Comparison of ENCODE assay signal across 8 cellular contexts in the genomic region with DNA sequence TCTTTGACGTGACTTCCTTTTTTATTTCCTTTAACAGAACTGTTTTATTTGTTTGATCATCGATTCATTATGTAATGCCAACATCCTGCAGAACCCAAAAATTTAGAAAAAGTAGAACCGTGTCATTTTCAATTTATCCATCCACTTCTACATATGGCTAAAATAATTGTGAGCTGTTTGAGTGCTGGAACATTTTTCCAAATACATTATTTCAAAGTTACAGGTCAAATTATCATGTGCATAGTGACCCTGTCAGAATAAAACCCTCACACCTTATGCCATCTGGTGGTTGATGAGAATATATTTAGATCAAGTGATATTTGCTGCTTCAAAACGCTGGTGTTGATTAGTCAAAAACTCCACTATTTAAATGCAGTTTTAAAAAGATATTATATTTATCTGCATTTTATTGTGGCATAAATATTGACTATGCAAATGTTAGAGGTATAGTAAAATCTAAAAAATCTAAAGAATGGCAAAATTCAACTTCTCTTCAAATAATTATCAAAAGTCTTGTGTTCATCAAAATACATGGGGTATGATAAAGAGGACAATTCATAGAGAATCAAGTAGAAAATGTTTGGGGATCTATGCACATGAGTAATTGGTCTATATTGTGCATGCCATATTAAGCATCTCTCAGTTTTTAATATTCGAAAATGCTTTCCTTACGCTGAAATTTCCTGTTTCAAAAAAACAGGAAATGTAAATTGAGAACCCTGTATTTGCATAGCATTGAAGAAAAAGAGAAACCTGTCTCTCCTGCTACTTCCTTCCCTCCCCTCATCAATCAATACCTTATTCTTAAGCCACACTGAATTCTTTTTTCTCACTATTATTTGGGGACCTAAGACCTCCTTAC. TPM values are rescaled to one million over a fixed set of nuclear protein-coding genes. Genes with fewer than 3 reads are reported as not detected.
DNase-seq lines count a peak whose midpoint lies in the region; ATAC-seq and TF ChIP-seq lines count a peak whose summit lies in the region.

No MANE protein-coding gene starts in this region.

- peak; percentile 43 for TF ChIP-seq CTCF in cardiac muscle cell (IDR thresholded peaks at IDR 0.05; ENCODE audit: low read depth, low read length)
- TF ChIP-seq CTCF in activated B cell treated with CpG ODN at 0.5 μM for 24 hours (IDR thresholded peaks at IDR 0.05), result no peak
- TF ChIP-seq CTCF in stomach (IDR thresholded peaks at IDR 0.05), result peak in 5 of 7 experiments; percentile 9 to 72 (median 45)
- no peak for TF ChIP-seq CTCF in GM10248 (IDR thresholded peaks at IDR 0.05; ENCODE audit: control extremely low read depth, extremely low read depth, low read depth, missing control alignments)

- H3K4me1 Mint-ChIP-seq in activated B cell treated with CpG ODN at 0.5 μM for 24 hours, result peaks cover 15% of the 10 kb centered on the region

- intact Hi-C loops in cardiac septum (cut with DNase I), result loop anchor here (2.0 to 5.0 kb wide), 4 partner anchors 471 to 626 kb away; a partner anchor contains a TSS
- intact Hi-C loops in activated B cell treated with CpG ODN at 0.5 μM for 24 hours (cut with micrococcal nuclease), result loop anchor here (1.0 to 5.0 kb wide), 3 partner anchors 106 to 668 kb away; no protein-coding TSS in a partner anchor
- intact Hi-C loops in left cardiac atrium (cut with DNase I), result loop anchor here (5.0 to 10.0 kb wide), 3 partner anchors 551 to 658 kb away; no protein-coding TSS in a partner anchor
- intact Hi-C loops in stomach (cut with DNase I; ENCODE audit: low total_unique reads), result loop anchor here (10.0 kb wide), 1 partner anchor 558 kb away; no protein-coding TSS in a partner anchor
- intact Hi-C loops in posterior vena cava (cut with DNase I), result loop anchor here (5.0 to 10.0 kb wide), 4 partner anchors 561 to 668 kb away; no protein-coding TSS in a partner anchor

- no peaks in the 10 kb centered on the region for H3K9me3 ChIP-seq in cardiac muscle cell (ENCODE audit: low read depth)
- no peaks in the 10 kb centered on the region for H3K9me3 ChIP-seq in stomach

- peak overlapping the region; percentile 50 for H3K4me3 Mint-ChIP-seq in activated B cell treated with CpG ODN at 0.5 μM for 24 hours

- no peak for TF ChIP-seq EP300 in stomach (IDR thresholded peaks at IDR 0.05)

- CTCF ChIA-PET in activated B cell treated with CpG ODN at 0.5 μM for 24 hours (lab: Charles Lee), result interaction anchor here (1.1 to 5.2 kb wide), 3 partner anchors 551 to 627 kb away, joined by 3 to 44 read pairs (median 7); no protein-coding TSS in a partner anchor
- CTCF ChIA-PET in GM10248 (lab: Yijun Ruan, JAX), result interaction anchor here (1.2 to 2.6 kb wide), 4 partner anchors 26 to 625 kb away, joined by 5 to 12 read pairs (median 6); no protein-coding TSS in a partner anchor

- H3K4me1 ChIP-seq in cardiac muscle cell (ENCODE audit: low read depth) (peaks cover 63% of the 10 kb centered on the region), stomach (peaks cover 4 to 40% (median 16%) of the 10 kb centered on the region in 4 donors)

- no peak for TF ChIP-seq POLR2A in stomach (IDR thresholded peaks at IDR 0.05)

- ATAC-seq in activated B cell treated with CpG ODN at 0.5 μM for 24 hours (ENCODE audit: low read depth) (no peak), left cardiac atrium (peak; percentile 44 to 60)

- no peaks in the 10 kb centered on the region for H3K9me3 Mint-ChIP-seq in activated B cell treated with CpG ODN at 0.5 μM for 24 hours

- DNase-seq in cardiac muscle cell (ENCODE audit: low read depth in 1 of 2, low spot score in 1 of 2) (peak; percentile 55 to 68), cardiac septum (ENCODE audit: low spot score) (no peak), NCI-H128 (lab: John Stamatoyannopoulos, UW; ENCODE audit: unreplicated experiment) (peak; percentile 24), activated B cell treated with CpG ODN at 0.5 μM for 24 hours (no peak), left cardiac atrium (no peak), stomach (no peak), GM10248 (ENCODE audit: extremely low spot score) (no peak), posterior vena cava (ENCODE audit: low spot score) (no peak)

- H3K27ac Mint-ChIP-seq in activated B cell treated with CpG ODN at 0.5 μM for 24 hours, result no peak overlapping the region

- H3K4me3 ChIP-seq in cardiac muscle cell, result peak overlapping the region; percentile 0
- H3K4me3 ChIP-seq in stomach, result no peak overlapping the region

- peak overlapping the region; percentile 87 for H3K27ac ChIP-seq in cardiac muscle cell
- peak overlapping the region in 1 of 5 donors; percentile 40 for H3K27ac ChIP-seq in stomach

- H3K27me3 Mint-ChIP-seq in activated B cell treated with CpG ODN at 0.5 μM for 24 hours, result peaks cover 20% of the 10 kb centered on the region

- H3K36me3 ChIP-seq in cardiac muscle cell (no peaks in the 10 kb centered on the region), stomach (no peaks in the 10 kb centered on the region)

- 18 to 33% (median 22%) methylated on average over 6 of the region's 6 CpGs for WGBS in stomach, 5 donors

- no peaks in the 10 kb centered on the region for H3K36me3 Mint-ChIP-seq in activated B cell treated with CpG ODN at 0.5 μM for 24 hours (ENCODE audit: low read depth)

- no peaks in the 10 kb centered on the region for H3K27me3 ChIP-seq in cardiac muscle cell
- no peaks in the 10 kb centered on the region for H3K27me3 ChIP-seq in stomach

- POLR2A ChIA-PET in activated B cell treated with CpG ODN at 0.5 μM for 24 hours (lab: Charles Lee), result no interaction called here
- POLR2A ChIA-PET in GM10248 (lab: Yijun Ruan, JAX), result no interaction called here

RNA-seq across cellular contexts. Expression of a gene that starts 39.7 kb away (rescaled TPM):
- total RNA-seq in cardiac muscle cell, result 0.11 TPM in 1 of 2 replicates, not detected in the other
- 0.66 TPM in 1 of 2 replicates, not detected in the other for polyA plus RNA-seq in cardiac muscle cell
- not detected for total RNA-seq in cardiac septum
- total RNA-seq in activated B cell treated with CpG ODN at 0.5 μM for 24 hours, result not detected in 2 replicates
- not detected for total RNA-seq in left cardiac atrium
- total RNA-seq in stomach, result not detected
- polyA plus RNA-seq in stomach, result under 1 TPM in 1 of 3 donors, not detected in 2; 0.08 TPM
- not detected for total RNA-seq in posterior vena cava

Comparison
In these comparisons a context has a peak if more than half of its experiments do, and no peak if none do; other contexts are left out.
1. DNase-seq: peak in cardiac muscle cell (2 of 2) and NCI-H128 (single experiment); none in cardiac septum (single experiment), activated B cell treated with CpG ODN at 0.5 μM for 24 hours (single experiment), left cardiac atrium (single experiment), stomach (single experiment), GM10248 (single experiment) and posterior vena cava (single experiment).
2. CTCF ChIP-seq: peak in cardiac muscle cell (single experiment) and stomach (5 of 7); none in activated B cell treated with CpG ODN at 0.5 μM for 24 hours (single experiment) and GM10248 (single experiment).